ENCODE assay signal across 15 cellular contexts in the genomic region with DNA sequence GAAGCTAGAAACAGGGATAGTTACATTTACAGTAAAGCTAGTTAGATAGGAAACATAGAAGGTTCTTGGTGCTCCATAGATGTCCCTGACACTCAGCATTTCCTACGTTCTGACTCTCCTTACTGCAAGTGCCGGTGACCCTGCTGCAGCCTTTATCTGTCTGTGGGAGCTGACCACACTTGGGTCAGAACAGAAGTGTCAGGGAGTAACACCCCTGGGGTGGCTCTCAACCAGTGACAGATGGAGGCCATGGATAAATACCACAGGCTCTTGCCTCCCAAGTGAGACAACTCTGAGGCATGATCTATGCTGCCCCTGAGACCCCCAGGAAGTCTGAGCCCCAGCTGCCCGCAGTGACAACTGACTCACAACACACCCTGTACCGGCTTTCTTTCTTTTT.
"Had no signal": no experiment of that assay in that cellular context is flagged by ENCODE, and none has a peak within 500 bp of the region (broad histone marks: within the 10 kb centered on the region; RNA-seq: fewer than 3 reads in every experiment).

No MANE protein-coding gene starts in this region.

- H3K27me3 Mint-ChIP-seq: activated naive CD4-positive, alpha-beta T cell treated with anti-CD3 and anti-CD28 coated beads, Interleukin-2, amount 50 U/mL, for 24 hours; activated T-cell treated with anti-CD3 and anti-CD28 coated beads, Interleukin-2, amount 50 U/mL, for 24 hours had no signal

- H3K36me3 Mint-ChIP-seq: activated CD8-positive, alpha-beta memory T cell treated with anti-CD3 and anti-CD28 coated beads, Interleukin-2, amount 10 ng/mL, durations not matched to agents 7 days and 5 days; activated naive CD4-positive, alpha-beta T cell treated with anti-CD3 and anti-CD28 coated beads, Interleukin-2, amount 50 U/mL, for 24 hours had no signal

- H3K4me3 ChIP-seq: mucosa of descending colon, skin epidermis had no signal

- DNase-seq: activated CD4-positive, alpha-beta T cell treated with anti-CD3 and anti-CD28 coated beads for 1 hour; activated CD4-positive, alpha-beta T cell treated with anti-CD3 and anti-CD28 coated beads, Interleukin-2, amount 50 U/mL, for 48 hours; activated CD8-positive, alpha-beta memory T cell treated with anti-CD3 and anti-CD28 coated beads, Interleukin-2, amount 10 ng/mL, durations not matched to agents 7 days and 5 days; activated effector memory CD4-positive, alpha-beta T cell treated with Interleukin-2 at 50 U/mL for 16 hours; activated T-cell treated with anti-CD3 and anti-CD28 coated beads, Interleukin-2, amount 50 U/mL, for 24 hours; amygdala; brain microvascular endothelial cell; dermis blood vessel endothelial cell; glutamatergic neuron; left colon; mucosa of descending colon; T-helper 17 cell; trophoblast cell had no signal

- H3K36me3 ChIP-seq: brain microvascular endothelial cell had no signal

- H3K27me3 ChIP-seq: brain microvascular endothelial cell had no signal

- H3K27ac Mint-ChIP-seq: activated CD8-positive, alpha-beta memory T cell treated with anti-CD3 and anti-CD28 coated beads, Interleukin-2, amount 10 ng/mL, durations not matched to agents 7 days and 5 days; activated naive CD4-positive, alpha-beta T cell treated with anti-CD3 and anti-CD28 coated beads, Interleukin-2, amount 50 U/mL, for 24 hours; activated T-cell treated with anti-CD3 and anti-CD28 coated beads, Interleukin-2, amount 50 U/mL, for 24 hours had no signal

- H3K9me3 Mint-ChIP-seq: activated naive CD4-positive, alpha-beta T cell treated with anti-CD3 and anti-CD28 coated beads, Interleukin-2, amount 50 U/mL, for 24 hours; activated T-cell treated with anti-CD3 and anti-CD28 coated beads, Interleukin-2, amount 50 U/mL, for 24 hours had no signal

- ATAC-seq: activated CD8-positive, alpha-beta memory T cell treated with anti-CD3 and anti-CD28 coated beads, Interleukin-2, amount 10 ng/mL, durations not matched to agents 7 days and 5 days; left colon; mucosa of descending colon; T-helper 17 cell had no signal

- H3K27ac ChIP-seq: brain microvascular endothelial cell, skin epidermis had no signal

- H3K9me3 ChIP-seq: mucosa of descending colon had no signal

- H3K4me3 Mint-ChIP-seq: activated CD8-positive, alpha-beta memory T cell treated with anti-CD3 and anti-CD28 coated beads, Interleukin-2, amount 10 ng/mL, durations not matched to agents 7 days and 5 days; activated naive CD4-positive, alpha-beta T cell treated with anti-CD3 and anti-CD28 coated beads, Interleukin-2, amount 50 U/mL, for 24 hours; activated T-cell treated with anti-CD3 and anti-CD28 coated beads, Interleukin-2, amount 50 U/mL, for 24 hours; T-helper 17 cell had no signal
